In genomic region chr4:104967034-104967401, GRCh38 we compare ENCODE assay signal across 8 cellular contexts.
DNase-seq lines count a peak whose midpoint lies in the region; ATAC-seq and TF ChIP-seq lines count a peak whose summit lies in the region.

No MANE protein-coding gene starts in this region.

- TF ChIP-seq POLR2A in esophagus squamous epithelium (IDR thresholded peaks at IDR 0.05) = no peak

- TF ChIP-seq CTCF in esophagus squamous epithelium (IDR thresholded peaks at IDR 0.05) = no peak
- no peak for TF ChIP-seq CTCF in A673 (conservative IDR thresholded peaks at IDR 0.05; ENCODE audit: low read depth, low read length)

- H3K27me3 ChIP-seq in esophagus squamous epithelium = no peaks in the 10 kb centered on the region
- H3K27me3 ChIP-seq in A673 (replicated peaks; ENCODE audit: insufficient read depth, low read depth, low read length, poor library complexity) = no peaks in the 10 kb centered on the region

- DNase-seq in NCI-H1417 treated with DMSO at 0.1 percent for 48 hours (lab: John Stamatoyannopoulos, UW) (peak; percentile 36), esophagus squamous epithelium (lab: John Stamatoyannopoulos, UW) (no peak), NCI-H446 (lab: John Stamatoyannopoulos, UW) (no peak), A673 (ENCODE audit: low spot score) (no peak), amygdala (lab: John Stamatoyannopoulos, UW) (no peak)
- no peak for DNase-seq in activated effector memory CD4-positive, alpha-beta T cell treated with Interleukin-2 at 50 U/mL for 16 hours

- H3K36me3 ChIP-seq in esophagus squamous epithelium (no peaks in the 10 kb centered on the region), A673 (ENCODE audit: insufficient read depth, low read length, poor library complexity, severe bottlenecking) (no peaks in the 10 kb centered on the region)

- no peaks in the 10 kb centered on the region for H3K9me3 ChIP-seq in esophagus squamous epithelium
- no peaks in the 10 kb centered on the region for H3K9me3 ChIP-seq in A673 (ENCODE audit: low read depth, low read length, poor library complexity, severe bottlenecking)

- intact Hi-C loops in esophagus squamous epithelium (cut with DNase I) = no loop called here
- intact Hi-C loops in A673 (cut with micrococcal nuclease; ENCODE audit: unreplicated experiment) = no loop called here

- WGBS in esophagus squamous epithelium, 2 donors = 11 to 33% methylated on average over 2 to 3 of the region's 3 CpGs

- BruUV-seq in A673 (replicated peaks; lab: Mats Ljungman, UMichigan) = no TSS peak

- ATAC-seq in GM18502 (IDR thresholded peaks at IDR 0.05; ENCODE audit: poor library complexity, unreplicated experiment) (peak; percentile 34), HG02610 (IDR thresholded peaks at IDR 0.05; ENCODE audit: unreplicated experiment) (peak; percentile 24)

- H3K4me1 ChIP-seq in esophagus squamous epithelium (peaks cover 0 to 76% (median 19%) of the 10 kb centered on the region in 3 donors), A673 (ENCODE audit: insufficient read depth, low read length, poor library complexity, severe bottlenecking) (no peaks in the 10 kb centered on the region)

- H3K27ac ChIP-seq in esophagus squamous epithelium (peak overlapping the region in 3 of 4 donors; percentile 68 to 84 (median 74)), A673 (ENCODE audit: low read depth, low read length, poor library complexity, severe bottlenecking) (no peak overlapping the region)

- H3K4me3 ChIP-seq in esophagus squamous epithelium (peak overlapping the region in 3 of 4 donors; percentile 14 to 38 (median 21)), A673 (ENCODE audit: low read depth, low read length, poor library complexity, severe bottlenecking) (no peak overlapping the region)

- POLR2A ChIA-PET in A673 (lab: Charles Lee; ENCODE audit: low non-redundant PET) = no interaction called here

- CTCF ChIA-PET in A673 (lab: Charles Lee) = no interaction called here
